Comparison of ENCODE assay signal across 1 cellular context in the genomic region with DNA sequence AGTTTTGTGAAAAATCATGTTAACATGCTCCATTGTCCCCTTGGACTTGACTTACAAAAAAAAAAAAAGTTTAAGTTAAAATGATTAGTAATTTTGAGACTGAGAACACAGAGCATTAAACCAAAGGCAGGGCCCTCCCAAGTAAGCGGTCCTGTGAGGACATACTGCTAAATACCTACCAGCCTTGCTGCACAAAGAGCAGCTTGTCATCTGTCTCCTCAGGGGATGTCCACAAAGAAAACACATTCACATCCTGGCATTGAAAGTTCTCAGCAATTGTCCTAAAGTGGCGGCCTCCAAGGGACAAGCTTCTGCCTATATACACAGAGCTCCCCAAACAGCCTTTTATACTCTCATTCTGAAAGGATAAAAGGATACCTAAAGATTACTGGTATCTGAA.
TF ChIP-seq lines count a peak whose summit lies in the region.

No MANE protein-coding gene starts in this region.

TF ChIP-seq in GM23338, 12 proteins besides CTCF, POLR2A, EP300 and RAD21 (continued from another document):
- TF ChIP-seq ZNF462 (CRISPR knock-in tag; IDR thresholded peaks at IDR 0.05) (no peak), EZH2phosphoT487 (IDR thresholded peaks at IDR 0.05; ENCODE audit: unreplicated experiment) (no peak), CREB1 (CRISPR knock-in tag; IDR thresholded peaks at IDR 0.05; ENCODE audit: low read depth) (no peak)
- TF ChIP-seq, protein P1, sequence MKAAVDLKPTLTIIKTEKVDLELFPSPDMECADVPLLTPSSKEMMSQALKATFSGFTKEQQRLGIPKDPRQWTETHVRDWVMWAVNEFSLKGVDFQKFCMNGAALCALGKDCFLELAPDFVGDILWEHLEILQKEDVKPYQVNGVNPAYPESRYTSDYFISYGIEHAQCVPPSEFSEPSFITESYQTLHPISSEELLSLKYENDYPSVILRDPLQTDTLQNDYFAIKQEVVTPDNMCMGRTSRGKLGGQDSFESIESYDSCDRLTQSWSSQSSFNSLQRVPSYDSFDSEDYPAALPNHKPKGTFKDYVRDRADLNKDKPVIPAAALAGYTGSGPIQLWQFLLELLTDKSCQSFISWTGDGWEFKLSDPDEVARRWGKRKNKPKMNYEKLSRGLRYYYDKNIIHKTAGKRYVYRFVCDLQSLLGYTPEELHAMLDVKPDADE (IDR thresholded peaks at IDR 0.05), result no peak
